ENCODE assay signal across 8 cellular contexts in the genomic region with DNA sequence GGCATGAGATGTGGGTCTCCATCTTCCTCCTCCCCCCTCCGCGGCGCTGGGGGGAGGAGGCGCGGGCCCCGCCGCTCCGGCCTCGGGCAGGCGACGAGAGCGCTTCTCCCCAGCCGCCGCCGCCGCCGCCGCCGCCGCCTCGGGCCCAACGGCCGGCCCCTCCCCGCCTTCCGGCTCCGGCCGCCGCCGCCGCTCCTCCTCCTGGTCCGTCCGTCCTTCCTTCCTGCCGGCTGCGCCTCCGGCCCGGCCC. TPM values are rescaled to one million over a fixed set of nuclear protein-coding genes. Genes with fewer than 3 reads are reported as not detected.
DNase-seq lines count a peak whose midpoint lies in the region; ATAC-seq and TF ChIP-seq lines count a peak whose summit lies in the region.

No MANE protein-coding gene starts in this region.

- TF ChIP-seq POLR2A in Raji (IDR thresholded peaks at IDR 0.05; ENCODE audit: insufficient read depth, low read depth, low read length), result peak; percentile 74

- H3K18ac ChIP-seq in mesenchymal stem cell (ENCODE audit: low read depth in 1 of 2, low read length in 2 of 2), result peak overlapping the region; percentile 79 to 98

- H3K4me3 ChIP-seq in mesenchymal stem cell (ENCODE audit: insufficient read depth in 1 of 2, low read depth in 1 of 2, low read length in 2 of 2), result peak overlapping the region; percentile 70 to 87
- H3K4me3 ChIP-seq in urinary bladder (ENCODE audit: low read depth, low read length), result peak overlapping the region; percentile 94

- H3K79me1 ChIP-seq in mesenchymal stem cell (replicated peaks; ENCODE audit: low read length, poor library complexity, severe bottlenecking), result peaks cover 5% of the 10 kb centered on the region

- H4K8ac ChIP-seq in mesenchymal stem cell (ENCODE audit: low read length), result peak overlapping the region; percentile 92

- H3K27ac ChIP-seq in mesenchymal stem cell (ENCODE audit: low read length, poor library complexity, severe bottlenecking), result no peak overlapping the region
- peak overlapping the region; percentile 94 for H3K27ac ChIP-seq in urinary bladder (ENCODE audit: low read depth)

- DNase-seq in GDM1 (lab: John Stamatoyannopoulos, UW) (peak; percentile 70), dermis blood vessel endothelial cell (peak; percentile 57), mesenchymal stem cell (peak; percentile 66), middle frontal gyrus (ENCODE audit: extremely low spot score, low spot score) (no peak)

- peak overlapping the region; percentile 68 for H2AFZ ChIP-seq in mesenchymal stem cell (ENCODE audit: low read depth, low read length)

- H3K14ac ChIP-seq in mesenchymal stem cell (ENCODE audit: low read length in 2 of 2), result peak overlapping the region in 1 of 2 experiments; percentile 22

- peak overlapping the region; percentile 90 for H2BK120ac ChIP-seq in mesenchymal stem cell (ENCODE audit: low read depth, low read length)

- H3K27me3 ChIP-seq in mesenchymal stem cell (ENCODE audit: control insufficient read depth in 1 of 2, insufficient read depth in 1 of 2, low read length in 2 of 2), result no peaks in the 10 kb centered on the region

- H4K91ac ChIP-seq in mesenchymal stem cell (ENCODE audit: low read length), result no peak overlapping the region

- peak overlapping the region; percentile 77 to 80 for H3K4ac ChIP-seq in mesenchymal stem cell (ENCODE audit: low read depth in 1 of 2, low read length in 2 of 2)

- H2AK5ac ChIP-seq in mesenchymal stem cell (ENCODE audit: low read length, severe bottlenecking), result no peak overlapping the region

- H3K23ac ChIP-seq in mesenchymal stem cell (ENCODE audit: low read length in 2 of 2), result no peak overlapping the region

- no peaks in the 10 kb centered on the region for H3K9me3 ChIP-seq in mesenchymal stem cell (ENCODE audit: control insufficient read depth, low read length)

- ATAC-seq in GM19463 (IDR thresholded peaks at IDR 0.05; ENCODE audit: unreplicated experiment) (peak; percentile 47), HG03469 (IDR thresholded peaks at IDR 0.05; ENCODE audit: unreplicated experiment) (peak; percentile 31)

- H3K4me1 ChIP-seq in mesenchymal stem cell (ENCODE audit: control insufficient read depth, insufficient read depth, low read depth, low read length) (peaks cover 20% of the 10 kb centered on the region), urinary bladder (ENCODE audit: insufficient read depth) (peaks cover 2% of the 10 kb centered on the region)

- WGBS in mesenchymal stem cell, result 0% methylated on average over 4 of the region's 36 CpGs
- WGBS in urinary bladder, result 0% methylated on average over 34 of the region's 36 CpGs

- H2BK15ac ChIP-seq in mesenchymal stem cell (ENCODE audit: low read depth, poor library complexity, severe bottlenecking), result peak overlapping the region; percentile 78

- H3K36me3 ChIP-seq in mesenchymal stem cell (ENCODE audit: control insufficient read depth in 1 of 2, insufficient read depth in 2 of 2, low read depth in 1 of 2, low read length in 2 of 2) (peaks cover 5 to 7% of the 10 kb centered on the region in 2 experiments), urinary bladder (ENCODE audit: insufficient read depth) (no peaks in the 10 kb centered on the region)

- H2BK12ac ChIP-seq in mesenchymal stem cell (ENCODE audit: low read length in 2 of 2), result no peak overlapping the region

- peak overlapping the region; percentile 80 for H3K9ac ChIP-seq in mesenchymal stem cell (ENCODE audit: low read length)

- peak overlapping the region; percentile 82 for H3K4me2 ChIP-seq in mesenchymal stem cell (ENCODE audit: low read length, poor library complexity, severe bottlenecking)

- no peak overlapping the region for H2BK5ac ChIP-seq in mesenchymal stem cell (ENCODE audit: low read depth, low read length, poor library complexity, severe bottlenecking)

RNA-seq across cellular contexts. Expression of a gene that starts 0.4 kb away (rescaled TPM):
- total RNA-seq in dermis blood vessel endothelial cell (17.4 and 21.7 TPM in 2 replicates), urinary bladder (7.0 TPM)
- polyA plus RNA-seq in mesenchymal stem cell (2013, experiment 1 of 2), result 4.3 TPM
- 4.7 TPM for polyA plus RNA-seq in mesenchymal stem cell (2013, experiment 2 of 2)
- 11.1 TPM for polyA plus RNA-seq in urinary bladder

RNA-seq across cellular contexts. Expression of a gene that starts 35.1 kb away (rescaled TPM):
- total RNA-seq in dermis blood vessel endothelial cell, result 0.28 and 1.5 TPM in 2 replicates
- 14.1 TPM for polyA plus RNA-seq in mesenchymal stem cell (2013, experiment 1 of 2)
- polyA plus RNA-seq in mesenchymal stem cell (2013, experiment 2 of 2), result 16.0 TPM
- total RNA-seq in urinary bladder, result 9.8 TPM
- 25.4 TPM for polyA plus RNA-seq in urinary bladder
